Comparison of ENCODE assay signal across 23 cellular contexts in the genomic region with DNA sequence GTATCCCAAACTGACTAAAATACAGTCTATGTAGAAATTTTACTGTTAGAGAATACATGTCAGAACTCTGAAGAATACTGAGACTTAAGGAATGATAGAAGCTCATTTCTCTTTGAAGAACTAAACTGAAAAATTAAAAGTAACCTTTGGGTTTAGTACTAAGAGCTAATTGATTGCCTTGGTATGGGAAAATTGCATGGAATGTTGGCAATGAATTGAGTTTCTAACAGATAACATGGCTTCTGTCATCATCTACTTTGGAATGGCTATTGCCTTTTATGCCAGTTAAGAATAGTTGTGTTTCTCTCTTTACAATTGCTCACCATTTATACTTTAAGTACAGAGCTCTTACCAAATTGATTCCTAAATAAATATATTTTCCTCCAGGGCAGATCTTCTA.
"Had no signal": no experiment of that assay in that cellular context is flagged by ENCODE, and none has a peak within 500 bp of the region (broad histone marks: within the 10 kb centered on the region; RNA-seq: fewer than 3 reads in every experiment).

No MANE protein-coding gene starts in this region.

- H3K4me3 ChIP-seq: adrenal gland, cardiac muscle cell, Peyer's patch, SJCRH30 had no signal

- H3K27me3 ChIP-seq: adrenal gland, cardiac muscle cell, Peyer's patch, SJCRH30 had no signal

- DNase-seq: activated CD4-positive, alpha-beta T cell treated with anti-CD3 and anti-CD28 coated beads for 4 hours; activated CD8-positive, alpha-beta memory T cell treated with anti-CD3 and anti-CD28 coated beads, Interleukin-2, amount 50 U/mL, for 4 hours; activated CD8-positive, alpha-beta T cell treated with anti-CD3 and anti-CD28 coated beads for 36 hours; activated gamma-delta T cell treated with Interleukin-2 at 50 U/mL for 16 hours; activated naive CD4-positive, alpha-beta T cell treated with anti-CD3 and anti-CD28 coated beads, Interleukin-2, amount 10 ng/mL, durations not matched to agents 7 days and 5 days; activated naive CD8-positive, alpha-beta T cell treated with anti-CD3 and anti-CD28 coated beads, Interleukin-2, amount 10 ng/mL, durations not matched to agents 7 days and 5 days; activated T-cell treated with anti-CD3 and anti-CD28 coated beads, Interleukin-2, amount 50 U/mL, for 72 hours; adrenal gland; aorta; Kasumi-1; KBM-7; NCI-H1105 treated with DMSO at 0.1 percent for 48 hours; NCI-H1436 treated with DMSO at 0.1 percent for 48 hours; NCI-H187; NCI-H2081; NCI-H446; NCI-H524; Peyer's patch; Right ventricle myocardium superior; SJCRH30 had no signal

- H3K27ac ChIP-seq: adrenal gland, cardiac muscle cell, Peyer's patch, RWPE1, SJCRH30 had no signal

- H3K9me3 ChIP-seq: adrenal gland, Peyer's patch, SJCRH30 had no signal

- H3K4me1 ChIP-seq: adrenal gland, Peyer's patch, SJCRH30 had no signal

- H3K36me3 ChIP-seq: adrenal gland, cardiac muscle cell, Peyer's patch, SJCRH30 had no signal

- ATAC-seq: activated CD4-positive, CD25-positive, alpha-beta regulatory T cell treated with anti-CD3 and anti-CD28 coated beads, Interleukin-2, amount 50 U/mL, for 24 hours; activated CD8-positive, alpha-beta T cell treated with anti-CD3 and anti-CD28 coated beads for 36 hours; activated T-cell treated with anti-CD3 and anti-CD28 coated beads, Interleukin-2, amount 50 U/mL, for 72 hours had no signal
